Comparison of ENCODE assay signal across 13 cellular contexts in the genomic region with DNA sequence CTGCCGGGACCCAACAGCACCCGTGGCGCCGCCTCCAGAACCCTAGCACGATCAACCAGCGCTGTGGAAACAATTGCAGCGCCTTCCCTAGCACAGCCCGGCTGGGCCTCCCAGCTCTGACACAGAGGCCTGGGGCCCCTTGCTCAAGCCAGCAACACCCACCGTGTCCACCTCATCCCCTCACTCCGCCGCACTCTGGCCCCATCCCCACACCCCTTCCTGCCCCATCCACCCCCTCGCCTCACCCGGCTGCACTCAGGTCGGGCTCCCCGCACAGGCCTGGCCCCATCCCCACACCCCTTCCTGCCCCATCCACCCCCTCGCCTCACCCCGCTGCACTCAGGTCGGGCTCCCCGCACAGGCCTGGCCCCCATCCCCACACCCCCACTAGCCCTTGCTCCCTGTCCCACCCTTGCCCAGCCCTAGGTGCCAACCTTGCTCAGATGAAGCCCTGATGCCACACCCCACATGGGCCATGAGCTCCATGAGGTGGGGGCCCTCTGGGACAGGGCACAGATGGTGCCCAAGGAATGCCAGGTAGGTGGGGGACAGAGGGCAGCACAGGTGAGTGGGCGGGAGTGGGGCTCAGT. TPM values are rescaled to one million over a fixed set of nuclear protein-coding genes. Genes with fewer than 3 reads are reported as not detected.
"Had no signal": no experiment of that assay in that cellular context is flagged by ENCODE, and none has a peak within 500 bp of the region (broad histone marks: within the 10 kb centered on the region; RNA-seq: fewer than 3 reads in every experiment).

No MANE protein-coding gene starts in this region.

- H3K9me3 Mint-ChIP-seq: activated naive CD8-positive, alpha-beta T cell treated with anti-CD3 and anti-CD28 coated beads, Interleukin-2, amount 10 ng/mL, durations not matched to agents 7 days and 5 days; stimulated activated effector memory CD8-positive, alpha-beta T cell treated with anti-CD3 and anti-CD28 coated beads, Interleukin-12 subunit alpha, Interleukin-12 subunit beta, amount 100 ng/mL, for 72 hours had no signal

- H3K4me3 Mint-ChIP-seq: activated naive CD8-positive, alpha-beta T cell treated with anti-CD3 and anti-CD28 coated beads, Interleukin-2, amount 10 ng/mL, durations not matched to agents 7 days and 5 days; stimulated activated effector memory CD8-positive, alpha-beta T cell treated with anti-CD3 and anti-CD28 coated beads, Interleukin-12 subunit alpha, Interleukin-12 subunit beta, amount 100 ng/mL, for 72 hours had no signal

- H3K4me1 ChIP-seq: gastrocnemius medialis, heart right ventricle, left lung, uterus had no signal

- H3K27ac ChIP-seq: gastrocnemius medialis, heart right ventricle, left lung, uterus had no signal

- DNase-seq: activated CD4-positive, alpha-beta T cell treated with anti-CD3 and anti-CD28 coated beads, Interleukin-2, amount 50 U/mL, for 48 hours; activated gamma-delta T cell treated with Interleukin-2 at 50 U/mL for 16 hours; activated T-cell treated with anti-CD3 and anti-CD28 coated beads, Interleukin-2, amount 50 U/mL, for 48 hours; gastrocnemius medialis; mesenchymal stem cell; uterus had no signal

- H3K4me1 Mint-ChIP-seq: activated naive CD8-positive, alpha-beta T cell treated with anti-CD3 and anti-CD28 coated beads, Interleukin-2, amount 10 ng/mL, durations not matched to agents 7 days and 5 days; stimulated activated effector memory CD8-positive, alpha-beta T cell treated with anti-CD3 and anti-CD28 coated beads, Interleukin-12 subunit alpha, Interleukin-12 subunit beta, amount 100 ng/mL, for 72 hours had no signal

- H3K9me3 ChIP-seq: gastrocnemius medialis, heart right ventricle, left lung, tibial nerve, uterus had no signal

- H3K4me3 ChIP-seq: gastrocnemius medialis, heart right ventricle, left lung, tibial nerve, uterus had no signal

- H3K36me3 ChIP-seq: gastrocnemius medialis, heart right ventricle, left lung, tibial nerve, uterus had no signal

- H3K27ac Mint-ChIP-seq: activated naive CD8-positive, alpha-beta T cell treated with anti-CD3 and anti-CD28 coated beads, Interleukin-2, amount 10 ng/mL, durations not matched to agents 7 days and 5 days; stimulated activated effector memory CD8-positive, alpha-beta T cell treated with anti-CD3 and anti-CD28 coated beads, Interleukin-12 subunit alpha, Interleukin-12 subunit beta, amount 100 ng/mL, for 72 hours had no signal

- H3K27me3 ChIP-seq: gastrocnemius medialis, tibial nerve, uterus had no signal

- H3K36me3 Mint-ChIP-seq: activated naive CD8-positive, alpha-beta T cell treated with anti-CD3 and anti-CD28 coated beads, Interleukin-2, amount 10 ng/mL, durations not matched to agents 7 days and 5 days; stimulated activated effector memory CD8-positive, alpha-beta T cell treated with anti-CD3 and anti-CD28 coated beads, Interleukin-12 subunit alpha, Interleukin-12 subunit beta, amount 100 ng/mL, for 72 hours had no signal

- ATAC-seq: gastrocnemius medialis; heart right ventricle; left lung; SK-N-SH treated with all-trans-retinoic acid at 6 μM for 48 hours; stimulated activated effector memory CD8-positive, alpha-beta T cell treated with anti-CD3 and anti-CD28 coated beads, Interleukin-12 subunit alpha, Interleukin-12 subunit beta, amount 100 ng/mL, for 72 hours had no signal

RNA-seq across cellular contexts. Expression of a gene that starts 28.7 kb away (rescaled TPM):
- total RNA-seq: subcutaneous adipose tissue had no signal
